ENCODE assay signal across 15 cellular contexts in genomic region chr19:35027851-35028599, GRCh38. TPM values are rescaled to one million over a fixed set of nuclear protein-coding genes. Genes with fewer than 3 reads are reported as not detected.
DNase-seq lines count a peak whose midpoint lies in the region; ATAC-seq and TF ChIP-seq lines count a peak whose summit lies in the region.
"Had no signal": no experiment of that assay in that cellular context is flagged by ENCODE, and none has a peak within 500 bp of the region (broad histone marks: within the 10 kb centered on the region; RNA-seq: fewer than 3 reads in every experiment).

No MANE protein-coding gene starts in this region.

- no peak for TF ChIP-seq CTCF in psoas muscle (IDR thresholded peaks at IDR 0.05)

- peaks cover 0 to 6% of the 10 kb centered on the region in 2 donors for H3K27me3 Mint-ChIP-seq in effector memory CD8-positive, alpha-beta T cell

- H3K4me3 ChIP-seq in psoas muscle: no peak overlapping the region
- H3K4me3 ChIP-seq: heart right ventricle had no signal

- peak; percentile 35 for ATAC-seq in effector memory CD8-positive, alpha-beta T cell (replicated peaks)
- ATAC-seq in psoas muscle (peak; percentile 74 to 84 (median 81)), GM19328 (IDR thresholded peaks at IDR 0.05; ENCODE audit: unreplicated experiment) (no peak)
- ATAC-seq: heart right ventricle, left colon had no signal

- H3K9me3 ChIP-seq in psoas muscle: no peaks in the 10 kb centered on the region
- H3K9me3 ChIP-seq: heart right ventricle had no signal

- peak; percentile 47 for DNase-seq in DMS53 (lab: John Stamatoyannopoulos, UW)
- no peak for DNase-seq in DMS53 treated with DMSO at 0.1 percent for 48 hours (lab: John Stamatoyannopoulos, UW; ENCODE audit: unreplicated experiment)
- DNase-seq in M059J (ENCODE audit: low read depth): peak; percentile 78
- no peak for DNase-seq in effector memory CD8-positive, alpha-beta T cell
- peak; percentile 80 to 91 for DNase-seq in psoas muscle
- no peak for DNase-seq in occipital lobe (lab: John Stamatoyannopoulos, UW)
- no peak for DNase-seq in AML-193 (lab: John Stamatoyannopoulos, UW)
- DNase-seq: activated CD4-positive, alpha-beta T cell treated with anti-CD3 and anti-CD28 coated beads for 4 hours; activated T-cell treated with anti-CD3 and anti-CD28 coated beads, Interleukin-2, amount 50 U/mL, for 48 hours; DMS79 treated with DMSO at 0.1 percent for 48 hours; heart right ventricle; left colon; MM.1S; stimulated activated CD4-positive, alpha-beta T cell treated with anti-CD3 and anti-CD28 coated beads, Interleukin-12 subunit alpha, Interleukin-12 subunit beta, amount 100 ng/mL, for 4 hours had no signal

- peaks cover 6 to 15% of the 10 kb centered on the region in 2 donors for H3K4me1 Mint-ChIP-seq in effector memory CD8-positive, alpha-beta T cell (ENCODE audit: low read depth in 2 of 2)

- intact Hi-C loops in psoas muscle (cut with DNase I): no loop called here

- peaks cover 45% of the 10 kb centered on the region for H3K36me3 Mint-ChIP-seq in effector memory CD8-positive, alpha-beta T cell (ENCODE audit: insufficient read depth)

- H3K4me1 ChIP-seq in psoas muscle: peaks cover 33% of the 10 kb centered on the region

- peak overlapping the region in 1 of 2 donors; percentile 39 for H3K4me3 Mint-ChIP-seq in effector memory CD8-positive, alpha-beta T cell

- 24 to 39% (median 33%) methylated on average over 7 of the region's 7 CpGs for WGBS in psoas muscle, 3 donors

- no peaks in the 10 kb centered on the region for H3K9me3 Mint-ChIP-seq in effector memory CD8-positive, alpha-beta T cell

- peak overlapping the region in 1 of 2 donors; percentile 71 for H3K27ac Mint-ChIP-seq in effector memory CD8-positive, alpha-beta T cell

- H3K36me3 ChIP-seq in psoas muscle (ENCODE audit: insufficient read depth in 1 of 2, low read depth in 1 of 2): peaks cover 2 to 54% of the 10 kb centered on the region in 2 donors

- H3K27ac ChIP-seq in psoas muscle: peak overlapping the region; percentile 65
- H3K27ac ChIP-seq: heart right ventricle had no signal

- no peaks in the 10 kb centered on the region for H3K27me3 ChIP-seq in psoas muscle (ENCODE audit: insufficient read depth in 3 of 3, low read length in 2 of 3)

RNA-seq across cellular contexts. Expression of gene SCN1B, which starts 2.2 kb away (rescaled TPM):
- total RNA-seq in M059J (2014; rRNA removed; shearing (Covaris generic)): 12.5 and 12.8 TPM in 2 replicates
- total RNA-seq in psoas muscle (100 to 1,000 TPM in 3 of 4 donors, 10 to 100 TPM in 1; 95.9 to 345 (median 218) TPM), occipital lobe (1.1 TPM)
- 100 to 1,000 TPM in 2 of 3 donors, 10 to 100 TPM in 1; 55.6 to 282 (median 248) TPM for polyA plus RNA-seq in psoas muscle

RNA-seq across cellular contexts. Expression of gene HPN, which starts 13.5 kb away (rescaled TPM):
- not detected in 2 replicates for total RNA-seq in M059J (2014; rRNA removed; shearing (Covaris generic))
- 10 to 100 TPM in 2 of 4 donors, 1 to 10 TPM in 2; 2.5 to 17.7 (median 8.1) TPM for total RNA-seq in psoas muscle
- polyA plus RNA-seq in psoas muscle: 10 to 100 TPM in 1 of 3 donors, 1 to 10 TPM in 2; 1.6 to 12.6 (median 5.2) TPM
- total RNA-seq in occipital lobe: not detected

RNA-seq across cellular contexts. Expression of gene GRAMD1A, which starts 27.9 kb away (rescaled TPM):
- 9.8 and 21.5 TPM in 2 replicates for total RNA-seq in M059J (2014; rRNA removed; shearing (Covaris generic))
- total RNA-seq in psoas muscle (10 to 100 TPM; 36.3 to 55.0 (median 38.3) TPM), occipital lobe (29.6 TPM)
- polyA plus RNA-seq in psoas muscle: 10 to 100 TPM; 15.6 to 33.4 (median 17.4) TPM

Comparison
In these comparisons a context has a peak if more than half of its experiments do, and no peak if none do; other contexts are left out.
1. DNase-seq: peak in DMS53 (single experiment), M059J (single experiment) and psoas muscle (2 of 2); none in DMS53 treated with DMSO at 0.1 percent for 48 hours (single experiment), effector memory CD8-positive, alpha-beta T cell (0 of 3), occipital lobe (single experiment) and AML-193 (0 of 2).